ENCODE assay signal across 25 cellular contexts in genomic region chr11:14547440-14547839, GRCh38.
"Had no signal": no experiment of that assay in that cellular context is flagged by ENCODE, and none has a peak within 500 bp of the region (broad histone marks: within the 10 kb centered on the region; RNA-seq: fewer than 3 reads in every experiment).

No MANE protein-coding gene starts in this region.

- H3K79me2 ChIP-seq: parathyroid adenoma had no signal

- FAIRE-seq: frontal cortex, islet of Langerhans had no signal

- H3K9me3 ChIP-seq: heart right ventricle, left lung, lower lobe of right lung, psoas muscle, spleen, thoracic aorta, transverse colon had no signal

- H3K9ac ChIP-seq: parathyroid adenoma had no signal

- H3K4me3 ChIP-seq: dorsolateral prefrontal cortex, heart right ventricle, left lung, lower lobe of right lung, psoas muscle, spleen, thoracic aorta, transverse colon had no signal

- H3K36me3 ChIP-seq: heart right ventricle, left lung, lower lobe of right lung, spleen, thoracic aorta, transverse colon had no signal

- H3K4me3 Mint-ChIP-seq: memory B cell; mesothelial cell of epicardium; stimulated activated naive B cell treated with anti-CD40 and anti-IgM and Interleukin-4, amounts not matched to agents 10 μg/mL and 1 μg/mL and 100 μg/mL, for 72 hours; stimulated activated naive CD8-positive, alpha-beta T cell treated with anti-CD3 and anti-CD28 coated beads, Interleukin-15, amount 100 ng/mL, for 72 hours had no signal

- H3K27ac Mint-ChIP-seq: memory B cell; mesothelial cell of epicardium; stimulated activated naive B cell treated with anti-CD40 and anti-IgM and Interleukin-4, amounts not matched to agents 10 μg/mL and 1 μg/mL and 100 μg/mL, for 72 hours; stimulated activated naive CD8-positive, alpha-beta T cell treated with anti-CD3 and anti-CD28 coated beads, Interleukin-15, amount 100 ng/mL, for 72 hours had no signal

- H3K27me3 ChIP-seq: dorsolateral prefrontal cortex, heart right ventricle, left lung, spleen, transverse colon had no signal

- H3K27ac ChIP-seq: heart right ventricle, left lung, lower lobe of right lung, parathyroid adenoma, psoas muscle, spleen, thoracic aorta, transverse colon had no signal

- H3K36me3 Mint-ChIP-seq: memory B cell; mesothelial cell of epicardium; natural killer cell treated with Interleukin-12 subunit alpha and Interleukin-12 subunit beta and Interleukin-15 and Interleukin-18, amount 100 ng/mL, for 72 hours; stimulated activated naive B cell treated with anti-CD40 and anti-IgM and Interleukin-4, amounts not matched to agents 10 μg/mL and 1 μg/mL and 100 μg/mL, for 72 hours had no signal

- H2AFZ ChIP-seq: parathyroid adenoma had no signal

- ATAC-seq: heart right ventricle; left lung; lower lobe of right lung; psoas muscle; sciatic nerve; stimulated activated naive B cell treated with anti-CD40 and anti-IgM and Interleukin-4, amounts not matched to agents 10 μg/mL and 1 μg/mL and 100 μg/mL, for 72 hours had no signal

- H3K4me1 Mint-ChIP-seq: memory B cell, mesothelial cell of epicardium had no signal

- H3K4me1 ChIP-seq: lower lobe of right lung, parathyroid adenoma, psoas muscle had no signal

- H3K27me3 Mint-ChIP-seq: memory B cell; natural killer cell treated with Interleukin-12 subunit alpha and Interleukin-12 subunit beta and Interleukin-15 and Interleukin-18, amount 100 ng/mL, for 72 hours; stimulated activated naive B cell treated with anti-CD40 and anti-IgM and Interleukin-4, amounts not matched to agents 10 μg/mL and 1 μg/mL and 100 μg/mL, for 72 hours; stimulated activated naive CD8-positive, alpha-beta T cell treated with anti-CD3 and anti-CD28 coated beads, Interleukin-15, amount 100 ng/mL, for 72 hours had no signal

- DNase-seq: cortex of kidney; dorsolateral prefrontal cortex; effector CD8-positive, alpha-beta T cell; heart right ventricle; hypothalamus; left lung; lower lobe of right lung; psoas muscle; retina; spleen; stimulated activated CD4-positive, alpha-beta T cell treated with anti-CD3 and anti-CD28 coated beads, Interleukin-15, amount 100 ng/mL, for 24 hours; stimulated activated CD4-positive, alpha-beta T cell treated with anti-CD3 and anti-CD28 coated beads, Interleukin-1b, Interleukin-23, amount 100 ng/mL, for 48 hours; stimulated activated CD4-positive, alpha-beta T cell treated with anti-CD3 and anti-CD28 coated beads, Interleukin-4, amount 100 ng/mL, for 24 hours; stimulated activated naive B cell treated with anti-CD40 and anti-IgM and Interleukin-4, amounts not matched to agents 10 μg/mL and 1 μg/mL and 100 μg/mL, for 72 hours; stimulated activated naive CD8-positive, alpha-beta T cell treated with anti-CD3 and anti-CD28 coated beads, Interleukin-15, amount 100 ng/mL, for 72 hours; substantia nigra; transverse colon had no signal

- H3K9me3 Mint-ChIP-seq: memory B cell; mesothelial cell of epicardium; stimulated activated naive B cell treated with anti-CD40 and anti-IgM and Interleukin-4, amounts not matched to agents 10 μg/mL and 1 μg/mL and 100 μg/mL, for 72 hours had no signal
